Comparison of ENCODE assay signal across 8 cellular contexts in the genomic region with DNA sequence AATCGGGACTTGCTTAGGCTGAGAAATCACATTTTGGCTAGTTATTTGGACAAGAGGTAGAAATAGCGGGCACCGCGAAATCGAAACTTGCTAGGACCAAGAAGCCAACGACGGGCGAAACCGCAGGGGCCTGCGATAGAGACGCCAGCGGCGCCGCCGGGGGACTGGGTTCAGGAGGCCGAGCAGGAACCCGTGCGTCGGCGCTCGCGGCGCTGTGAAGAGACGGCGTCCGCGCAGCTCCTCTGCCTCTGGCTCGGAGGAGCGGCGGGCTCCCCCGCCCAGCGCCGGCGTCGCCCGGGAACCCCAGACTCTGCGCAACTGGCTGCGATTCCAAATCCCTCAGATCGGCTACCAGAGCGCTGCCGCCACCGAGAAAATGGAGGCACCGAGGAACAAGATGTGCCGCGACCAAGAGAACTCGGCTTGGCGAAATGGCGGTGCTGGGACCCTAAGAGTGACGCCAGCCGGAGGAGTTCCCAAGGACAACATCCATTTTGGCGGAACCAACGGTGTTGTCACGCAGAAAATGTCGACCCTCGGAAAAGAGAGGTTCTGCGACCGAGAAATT. TPM values are rescaled to one million over a fixed set of nuclear protein-coding genes. Genes with fewer than 3 reads are reported as not detected.
DNase-seq lines count a peak whose midpoint lies in the region; ATAC-seq, FAIRE-seq and TF ChIP-seq lines count a peak whose summit lies in the region.

No MANE protein-coding gene starts in this region.

- peak; percentile 30 for ATAC-seq in HG02610 (IDR thresholded peaks at IDR 0.05; ENCODE audit: unreplicated experiment)

- H3K9me3 ChIP-seq in kidney (ENCODE audit: control insufficient read depth in 1 of 2, low read length in 2 of 2), result no peaks in the 10 kb centered on the region

- intact Hi-C loops in kidney (cut with DNase I), result no loop called here

- H3K27ac ChIP-seq in kidney (ENCODE audit: low read depth in 2 of 2, low read length in 2 of 2), result peak overlapping the region; percentile 97 to 100

- peak overlapping the region; percentile 89 to 100 for H3K9ac ChIP-seq in kidney (ENCODE audit: low read length in 2 of 2)

- peak; percentile 38 for DNase-seq in GM10266 (ENCODE audit: extremely low spot score)
- DNase-seq in NCI-H2029 (lab: John Stamatoyannopoulos, UW), result peak; percentile 47
- DNase-seq in central memory CD4-positive, alpha-beta T cell, result peak; percentile 83
- peak; percentile 91 for DNase-seq in kidney
- DNase-seq in stimulated activated CD4-positive, alpha-beta T cell treated with anti-CD3 and anti-CD28 coated beads, Interleukin-12 subunit alpha, Interleukin-12 subunit beta, amount 100 ng/mL, for 48 hours (ENCODE audit: low read depth in 2 of 3, low spot score in 1 of 3), result peak; percentile 40 to 60 (median 56)
- DNase-seq in OCI-M2 (lab: John Stamatoyannopoulos, UW; ENCODE audit: unreplicated experiment), result no peak

- H3K4me1 ChIP-seq in kidney (ENCODE audit: control insufficient read depth in 1 of 2, insufficient read depth in 1 of 2, low read depth in 1 of 2, low read length in 2 of 2), result peaks cover 11 to 13% of the 10 kb centered on the region in 2 donors

- TF ChIP-seq CTCF in GM10266 (IDR thresholded peaks at IDR 0.05; ENCODE audit: control insufficient read depth, insufficient read depth, low read depth, missing control alignments), result no peak
- TF ChIP-seq CTCF in WI38 (IDR thresholded peaks at IDR 0.05; ENCODE audit: low read depth, low read length), result no peak
- TF ChIP-seq CTCF in kidney (IDR thresholded peaks at IDR 0.05; ENCODE audit: borderline replicate concordance, extremely low read depth, insufficient read depth), result no peak

- H3K36me3 ChIP-seq in kidney (ENCODE audit: control insufficient read depth in 1 of 2, insufficient read depth in 2 of 2, low read length in 2 of 2), result peaks cover 2 to 5% of the 10 kb centered on the region in 2 donors

- H3K4me3 ChIP-seq in WI38 (ENCODE audit: low read depth, low read length) (peak overlapping the region; percentile 89), kidney (ENCODE audit: low read length in 2 of 2) (peak overlapping the region; percentile 97 to 98)

- no peak for FAIRE-seq in kidney (lab: Jason Lieb, UNC)

RNA-seq across cellular contexts. Expression of a gene that starts 26.2 kb away (rescaled TPM):
- total RNA-seq in kidney, result 4.6 TPM
- 2.0 TPM for polyA plus RNA-seq in kidney (ENCODE audit: insufficient read depth, low read depth, low replicate concordance)

RNA-seq across cellular contexts. Expression of a gene that starts 54.4 kb away (rescaled TPM):
- 34.5 TPM for total RNA-seq in kidney
- polyA plus RNA-seq in kidney (ENCODE audit: insufficient read depth, low read depth, low replicate concordance), result 16.5 TPM
